In genomic region chr3:29686889-29687592, GRCh38 we compare ENCODE assay signal across 9 cellular contexts.
DNase-seq lines count a peak whose midpoint lies in the region; ATAC-seq and TF ChIP-seq lines count a peak whose summit lies in the region.
"Had no signal": no experiment of that assay in that cellular context is flagged by ENCODE, and none has a peak within 500 bp of the region (broad histone marks: within the 10 kb centered on the region; RNA-seq: fewer than 3 reads in every experiment).

No MANE protein-coding gene starts in this region.

- no peaks in the 10 kb centered on the region for H3K27me3 ChIP-seq in BJ (ENCODE audit: control insufficient read depth, insufficient read depth, low read length)
- no peaks in the 10 kb centered on the region for H3K27me3 ChIP-seq in PC-9 (ENCODE audit: insufficient read depth, low read depth)
- H3K27me3 ChIP-seq: neutrophil had no signal

- no peak overlapping the region for H3K27ac ChIP-seq in PC-9
- H3K27ac ChIP-seq: neutrophil had no signal

- no peaks in the 10 kb centered on the region for H3F3A ChIP-seq in PC-9 (ENCODE audit: insufficient read depth, low read depth)

- H3K4me2 ChIP-seq in PC-9, result no peak overlapping the region

- no peak overlapping the region for H2AFZ ChIP-seq in PC-9

- H3K4me1 ChIP-seq in PC-9 (replicated peaks; ENCODE audit: insufficient read depth), result peaks cover 12% of the 10 kb centered on the region

- H3K4me3 ChIP-seq in BJ (ENCODE audit: low read depth, low read length), result no peak overlapping the region
- H3K4me3 ChIP-seq in astrocyte of the spinal cord (ENCODE audit: low read depth, low read length), result no peak overlapping the region
- H3K4me3 ChIP-seq in PC-9, result no peak overlapping the region

- no peaks in the 10 kb centered on the region for H3K9me3 ChIP-seq in PC-9 (ENCODE audit: insufficient read depth, low read depth)
- H3K9me3 ChIP-seq: neutrophil had no signal

- no peaks in the 10 kb centered on the region for H3K9me2 ChIP-seq in PC-9 (ENCODE audit: insufficient read depth)

- TF ChIP-seq CTCF in BJ (IDR thresholded peaks at IDR 0.05; ENCODE audit: insufficient read depth, low read depth, low read length) (no peak), astrocyte of the spinal cord (IDR thresholded peaks at IDR 0.05; ENCODE audit: low read depth, low read length) (no peak), PC-9 (conservative IDR thresholded peaks at IDR 0.05) (no peak)

- intact Hi-C loops in PC-9 (cut with micrococcal nuclease; ENCODE audit: unreplicated experiment), result no loop called here

- no peaks in the 10 kb centered on the region for H3K79me2 ChIP-seq in PC-9 (ENCODE audit: low read depth)

- peak; percentile 91 for ATAC-seq in GM19372 (IDR thresholded peaks at IDR 0.05; ENCODE audit: low read depth, unreplicated experiment)
- peak; percentile 98 for ATAC-seq in HG03159 (IDR thresholded peaks at IDR 0.05; ENCODE audit: unreplicated experiment)

- BruUV-seq in PC-9 (replicated peaks; lab: Mats Ljungman, UMichigan), result no TSS peak

- POLR2A ChIA-PET in BJ (lab: Charles Lee), result no interaction called here
- POLR2A ChIA-PET in PC-9 (lab: Charles Lee; ENCODE audit: unreplicated experiment), result no interaction called here

- DNase-seq in BJ (ENCODE audit: low read depth) (peak; percentile 9), astrocyte of the spinal cord (ENCODE audit: low read depth, low spot score) (peak; percentile 91), NCI-H524 (lab: John Stamatoyannopoulos, UW) (no peak), PC-9 (no peak)
- no peak for DNase-seq in activated CD4-positive, alpha-beta T cell treated with anti-CD3 and anti-CD28 coated beads, Interleukin-2, amount 50 U/mL, for 1 hour
- DNase-seq in stimulated activated naive CD4-positive, alpha-beta T cell (lab: John Stamatoyannopoulos, UW), result no peak

- H3K36me3 ChIP-seq in BJ (ENCODE audit: control insufficient read depth, insufficient read depth, low read length) (no peaks in the 10 kb centered on the region), PC-9 (ENCODE audit: low read depth) (no peaks in the 10 kb centered on the region)
- H3K36me3 ChIP-seq: neutrophil had no signal

- in situ Hi-C loops in astrocyte of the spinal cord (cut with HindIII; ENCODE audit: low sequenced_read_pairs), result no loop called here

- no peaks in the 10 kb centered on the region for H4K20me1 ChIP-seq in PC-9 (ENCODE audit: insufficient read depth)

- CTCF ChIA-PET in BJ (lab: Yijun Ruan, JAX), result no interaction called here
- CTCF ChIA-PET in PC-9 (lab: Charles Lee), result no interaction called here

Comparison
In these comparisons a context has a peak if more than half of its experiments do, and no peak if none do; other contexts are left out.
1. DNase-seq: peak in BJ (single experiment) and astrocyte of the spinal cord (single experiment); none in NCI-H524 (0 of 2), activated CD4-positive, alpha-beta T cell treated with anti-CD3 and anti-CD28 coated beads, Interleukin-2, amount 50 U/mL, for 1 hour (single experiment), PC-9 (0 of 2) and stimulated activated naive CD4-positive, alpha-beta T cell (0 of 6).